In the genomic region with DNA sequence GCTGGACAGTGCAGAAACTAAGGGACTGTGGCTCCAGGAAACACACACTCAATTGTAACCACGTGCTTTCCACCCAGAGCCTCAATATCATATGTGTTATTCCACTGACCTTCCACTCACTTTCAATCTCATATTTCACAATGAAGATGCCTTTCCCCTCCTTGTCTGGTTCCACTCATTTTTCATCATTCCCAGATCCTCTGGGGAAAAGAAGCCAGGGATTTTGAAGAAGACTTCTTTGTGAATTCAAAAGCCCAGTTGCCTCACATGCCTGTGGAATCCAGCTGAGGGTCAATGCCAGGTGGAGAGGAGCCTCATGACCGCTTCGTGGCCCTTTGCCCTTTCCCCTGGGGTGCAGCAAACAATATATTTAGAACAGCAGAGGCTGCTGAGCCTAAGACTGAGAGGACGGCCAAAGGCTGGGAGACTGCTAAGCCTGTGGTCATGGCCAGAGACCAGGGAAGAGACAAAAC, we compare ENCODE assay signal across 23 cellular contexts.
DNase-seq lines count a peak whose midpoint lies in the region; ATAC-seq, FAIRE-seq and TF ChIP-seq lines count a peak whose summit lies in the region.
"Had no signal": no experiment of that assay in that cellular context is flagged by ENCODE, and none has a peak within 500 bp of the region (broad histone marks: within the 10 kb centered on the region; RNA-seq: fewer than 3 reads in every experiment).

No MANE protein-coding gene starts in this region.

- H3K4me2 ChIP-seq in A549, result no peak overlapping the region

- no peak for TF ChIP-seq RAD21 in A549 (conservative IDR thresholded peaks at IDR 0.05 in 1 of 2, IDR thresholded peaks at IDR 0.05 in 1 of 2)

- CTCF ChIA-PET in A549 (lab: Yijun Ruan, JAX), result no interaction called here

- no peak overlapping the region for H3K27ac ChIP-seq in A549
- no peak overlapping the region for H3K27ac ChIP-seq in left ventricle myocardium inferior (replicated peaks)
- H3K27ac ChIP-seq in sigmoid colon, result no peak overlapping the region
- no peak overlapping the region for H3K27ac ChIP-seq in dorsolateral prefrontal cortex
- H3K27ac ChIP-seq: GM23248, RWPE1 had no signal

- H3K9me3 ChIP-seq in A549 (no peaks in the 10 kb centered on the region), adipocyte (ENCODE audit: control insufficient read depth, low read length) (peaks cover 5% of the 10 kb centered on the region), left ventricle myocardium inferior (replicated peaks) (no peaks in the 10 kb centered on the region), sigmoid colon (no peaks in the 10 kb centered on the region)

- POLR2A ChIA-PET in A549 (lab: Yijun Ruan, JAX), result no interaction called here

- H3K36me3 ChIP-seq in adipocyte (ENCODE audit: control insufficient read depth, insufficient read depth, low read length, severe bottlenecking) (no peaks in the 10 kb centered on the region), left ventricle myocardium inferior (no peaks in the 10 kb centered on the region), sigmoid colon (no peaks in the 10 kb centered on the region)

- intact Hi-C loops in left ventricle myocardium inferior (cut with micrococcal nuclease), result no loop called here
- intact Hi-C loops in sigmoid colon (cut with DNase I), result no loop called here
- intact Hi-C loops in dorsolateral prefrontal cortex (cut with DNase I), result no loop called here

- peak; percentile 92 for FAIRE-seq in A549 (lab: Jason Lieb, UNC)
- FAIRE-seq: A204.1, D721Med, GM12878 had no signal

- no peak overlapping the region for H3K9ac ChIP-seq in adipocyte (ENCODE audit: low read length)
- H3K9ac ChIP-seq: GM23248 had no signal

- no peaks in the 10 kb centered on the region for H3K4me1 ChIP-seq in A549
- H3K4me1 ChIP-seq in adipocyte (ENCODE audit: control insufficient read depth, insufficient read depth, low read length), result peaks cover 26% of the 10 kb centered on the region
- no peaks in the 10 kb centered on the region for H3K4me1 ChIP-seq in left ventricle myocardium inferior
- no peaks in the 10 kb centered on the region for H3K4me1 ChIP-seq in sigmoid colon

- TF ChIP-seq POLR2A in A549 (IDR thresholded peaks at IDR 0.05; ENCODE audit: low read length), result no peak
- TF ChIP-seq POLR2A in sigmoid colon (IDR thresholded peaks at IDR 0.05), result no peak

- H3K27me3 ChIP-seq in adipocyte (replicated peaks; ENCODE audit: control insufficient read depth, insufficient read depth, low read length) (peaks cover 8% of the 10 kb centered on the region), left ventricle myocardium inferior (ENCODE audit: low read depth) (no peaks in the 10 kb centered on the region), sigmoid colon (no peaks in the 10 kb centered on the region), dorsolateral prefrontal cortex (peaks cover 0 to 43% (median 11%) of the 10 kb centered on the region in 45 donors)

- no peak for TF ChIP-seq CTCF in A549 (IDR thresholded peaks at IDR 0.05)
- no peak for TF ChIP-seq CTCF in left ventricle myocardium inferior (IDR thresholded peaks at IDR 0.05; ENCODE audit: borderline replicate concordance)
- no peak for TF ChIP-seq CTCF in sigmoid colon (IDR thresholded peaks at IDR 0.05)
- no peak for TF ChIP-seq CTCF in dorsolateral prefrontal cortex (IDR thresholded peaks at IDR 0.05 in 54 of 56, conservative IDR thresholded peaks at IDR 0.05 in 2 of 56; ENCODE audit: low read depth in 1 of 56, partially characterized antibody in 56 of 56)

- TF ChIP-seq EP300 in A549 (IDR thresholded peaks at IDR 0.05), result no peak
- no peak for TF ChIP-seq EP300 in sigmoid colon (IDR thresholded peaks at IDR 0.05)

- H3K4me3 ChIP-seq in A549 (no peak overlapping the region), adipocyte (ENCODE audit: low read length) (no peak overlapping the region), left ventricle myocardium inferior (no peak overlapping the region), sigmoid colon (no peak overlapping the region), dorsolateral prefrontal cortex (no peak overlapping the region)
- H3K4me3 ChIP-seq: GM12878, GM23248 had no signal

- 6% methylated on average over 4 of the region's 4 CpGs for WGBS in A549 (ENCODE audit: missing lambda C conversion rate)
- WGBS in sigmoid colon, 2 donors, result 74% methylated on average over 4 of the region's 4 CpGs

- no peak for ATAC-seq in A549
- ATAC-seq in esophagus mucosa, result no peak
- ATAC-seq: GM12878 had no signal

- no peak for DNase-seq in A549 (ENCODE audit: low read depth in 1 of 2, low spot score in 1 of 2)
- DNase-seq in adipocyte (ENCODE audit: low read depth), result peak; percentile 0
- peak; percentile 20 for DNase-seq in left ventricle myocardium inferior
- peak; percentile 72 for DNase-seq in sigmoid colon
- DNase-seq in dorsolateral prefrontal cortex, result no peak
- DNase-seq in activated CD8-positive, alpha-beta memory T cell treated with anti-CD3 and anti-CD28 coated beads for 24 hours, result no peak
- DNase-seq in occipital lobe (lab: John Stamatoyannopoulos, UW), result no peak
- DNase-seq: DMS79, GM23248, H9, HFFc6, KG1, NCI-H1092, NCI-H146, NCI-H2029, NCI-H226, NCI-H510A treated with DMSO at 0.1 percent for 48 hours, NCI-H748 treated with DMSO at 0.1 percent for 48 hours had no signal

TF ChIP-seq in A549, 52 proteins besides CTCF, POLR2A, EP300 and RAD21:
- TF ChIP-seq TP53 (CRISPR knock-in tag; IDR thresholded peaks at IDR 0.05) (no peak), FOSL2 (IDR thresholded peaks at IDR 0.05) (no peak), FOSL2 (CRISPR knock-in tag; IDR thresholded peaks at IDR 0.05) (no peak), HOXA7 (CRISPR knock-in tag; IDR thresholded peaks at IDR 0.05) (no peak), EHF (CRISPR knock-in tag; IDR thresholded peaks at IDR 0.05) (no peak)

Comparison
In these comparisons a context has a peak if more than half of its experiments do, and no peak if none do; other contexts are left out.
1. DNase-seq: peak in adipocyte (single experiment), left ventricle myocardium inferior (single experiment) and sigmoid colon (single experiment); none in A549 (0 of 2), dorsolateral prefrontal cortex (0 of 10), activated CD8-positive, alpha-beta memory T cell treated with anti-CD3 and anti-CD28 coated beads for 24 hours (single experiment) and occipital lobe (single experiment).